1 cellular context compared by ENCODE assay signal in the genomic region with DNA sequence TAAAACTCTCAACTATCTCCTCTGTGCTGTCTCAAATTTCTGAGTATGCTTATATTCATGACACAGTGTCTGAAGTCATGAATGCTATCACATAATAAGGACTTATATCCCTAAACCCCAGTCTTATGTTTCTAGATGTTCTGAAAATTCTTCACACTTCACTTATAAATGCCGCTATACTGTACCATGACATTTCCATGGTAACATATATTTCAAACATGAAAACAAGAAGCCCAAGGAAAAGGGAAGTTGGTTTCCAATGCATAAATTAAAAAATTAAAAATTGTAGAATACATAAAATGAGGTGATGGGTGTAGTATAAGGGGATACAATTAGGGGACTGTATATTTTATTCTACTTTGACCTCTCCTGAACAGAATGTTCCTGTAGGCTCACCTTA.
TF ChIP-seq lines count a peak whose summit lies in the region.

No MANE protein-coding gene starts in this region.

TF ChIP-seq in K562, 482 proteins besides CTCF, POLR2A, EP300 and RAD21:
- 0 out of 2 replicates have a peak, but pooled peaks have one; percentile 9 for TF ChIP-seq RFX1 (IDR thresholded peaks at IDR 0.05)
- TF ChIP-seq ZNF511 (CRISPR knock-in tag; IDR thresholded peaks at IDR 0.05), result no peak
- no peak for TF ChIP-seq CEBPB (tag; IDR thresholded peaks at IDR 0.05)
- TF ChIP-seq SETDB1 (IDR thresholded peaks at IDR 0.05; ENCODE audit: low read length), result no peak
- TF ChIP-seq EHMT2 (IDR thresholded peaks at IDR 0.05), result no peak
- TF ChIP-seq, protein P1, sequence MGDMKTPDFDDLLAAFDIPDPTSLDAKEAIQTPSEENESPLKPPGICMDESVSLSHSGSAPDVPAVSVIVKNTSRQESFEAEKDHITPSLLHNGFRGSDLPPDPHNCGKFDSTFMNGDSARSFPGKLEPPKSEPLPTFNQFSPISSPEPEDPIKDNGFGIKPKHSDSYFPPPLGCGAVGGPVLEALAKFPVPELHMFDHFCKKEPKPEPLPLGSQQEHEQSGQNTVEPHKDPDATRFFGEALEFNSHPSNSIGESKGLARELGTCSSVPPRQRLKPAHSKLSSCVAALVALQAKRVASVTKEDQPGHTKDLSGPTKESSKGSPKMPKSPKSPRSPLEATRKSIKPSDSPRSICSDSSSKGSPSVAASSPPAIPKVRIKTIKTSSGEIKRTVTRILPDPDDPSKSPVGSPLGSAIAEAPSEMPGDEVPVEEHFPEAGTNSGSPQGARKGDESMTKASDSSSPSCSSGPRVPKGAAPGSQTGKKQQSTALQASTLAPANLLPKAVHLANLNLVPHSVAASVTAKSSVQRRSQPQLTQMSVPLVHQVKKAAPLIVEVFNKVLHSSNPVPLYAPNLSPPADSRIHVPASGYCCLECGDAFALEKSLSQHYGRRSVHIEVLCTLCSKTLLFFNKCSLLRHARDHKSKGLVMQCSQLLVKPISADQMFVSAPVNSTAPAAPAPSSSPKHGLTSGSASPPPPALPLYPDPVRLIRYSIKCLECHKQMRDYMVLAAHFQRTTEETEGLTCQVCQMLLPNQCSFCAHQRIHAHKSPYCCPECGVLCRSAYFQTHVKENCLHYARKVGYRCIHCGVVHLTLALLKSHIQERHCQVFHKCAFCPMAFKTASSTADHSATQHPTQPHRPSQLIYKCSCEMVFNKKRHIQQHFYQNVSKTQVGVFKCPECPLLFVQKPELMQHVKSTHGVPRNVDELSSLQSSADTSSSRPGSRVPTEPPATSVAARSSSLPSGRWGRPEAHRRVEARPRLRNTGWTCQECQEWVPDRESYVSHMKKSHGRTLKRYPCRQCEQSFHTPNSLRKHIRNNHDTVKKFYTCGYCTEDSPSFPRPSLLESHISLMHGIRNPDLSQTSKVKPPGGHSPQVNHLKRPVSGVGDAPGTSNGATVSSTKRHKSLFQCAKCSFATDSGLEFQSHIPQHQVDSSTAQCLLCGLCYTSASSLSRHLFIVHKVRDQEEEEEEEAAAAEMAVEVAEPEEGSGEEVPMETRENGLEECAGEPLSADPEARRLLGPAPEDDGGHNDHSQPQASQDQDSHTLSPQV (IDR thresholded peaks at IDR 0.05), result no peak
- no peak for TF ChIP-seq RNF2 (IDR thresholded peaks at IDR 0.05)
